ENCODE assay signal across 27 cellular contexts in genomic region chr1:62613890-62614289, GRCh38. TPM values are rescaled to one million over a fixed set of nuclear protein-coding genes. Genes with fewer than 3 reads are reported as not detected.
A peak's percentile ranks its signal among the peaks of the same experiment; 100 is the strongest.
DNase-seq lines count a peak whose midpoint lies in the region; ATAC-seq, FAIRE-seq and TF ChIP-seq lines count a peak whose summit lies in the region.
"Had no signal": no experiment of that assay in that cellular context is flagged by ENCODE, and none has a peak within 500 bp of the region (broad histone marks: within the 10 kb centered on the region; RNA-seq: fewer than 3 reads in every experiment).

No MANE protein-coding gene starts in this region.

- H3K4me3 Mint-ChIP-seq in astrocyte (ENCODE audit: unreplicated experiment) (no peak overlapping the region), progenitor cell of endocrine pancreas (ENCODE audit: low read depth) (peak overlapping the region; percentile 9), T-helper 17 cell (no peak overlapping the region)
- H3K4me3 Mint-ChIP-seq: activated CD8-positive, alpha-beta T cell treated with anti-CD3 and anti-CD28 coated beads, Interleukin-2, amount 10 ng/mL, durations not matched to agents 7 days and 5 days; activated T-cell treated with anti-CD3 and anti-CD28 coated beads, Interleukin-2, amount 50 U/mL, for 72 hours had no signal

- H3K4me1 Mint-ChIP-seq in astrocyte (ENCODE audit: low read depth, unreplicated experiment), result peaks cover 1% of the 10 kb centered on the region
- H3K4me1 Mint-ChIP-seq in progenitor cell of endocrine pancreas (ENCODE audit: low read depth), result peaks cover 15% of the 10 kb centered on the region
- H3K4me1 Mint-ChIP-seq in T-helper 17 cell, result no peaks in the 10 kb centered on the region

- ATAC-seq in HG03342 (IDR thresholded peaks at IDR 0.05; ENCODE audit: unreplicated experiment) (peak; percentile 6), T-helper 17 cell (no peak)
- ATAC-seq: activated CD8-positive, alpha-beta T cell treated with anti-CD3 and anti-CD28 coated beads, Interleukin-2, amount 10 ng/mL, durations not matched to agents 7 days and 5 days; activated T-cell treated with anti-CD3 and anti-CD28 coated beads, Interleukin-2, amount 50 U/mL, for 72 hours; K562 had no signal

- no peak overlapping the region for H2AFZ ChIP-seq in astrocyte (ENCODE audit: low read depth, low read length)

- DNase-seq in GM04503 (ENCODE audit: low read depth), result peak; percentile 29
- peak; percentile 34 for DNase-seq in astrocyte (ENCODE audit: low read depth)
- DNase-seq in progenitor cell of endocrine pancreas (ENCODE audit: low spot score, unreplicated experiment), result no peak
- DNase-seq in activated CD4-positive, alpha-beta T cell treated with anti-CD3 and anti-CD28 coated beads, Interleukin-2, amount 50 U/mL, for 1 hour, result no peak
- no peak for DNase-seq in mucosa of gallbladder (ENCODE audit: low spot score)
- DNase-seq in T-helper 17 cell, result no peak
- DNase-seq in occipital lobe (lab: John Stamatoyannopoulos, UW), result no peak
- DNase-seq: activated CD8-positive, alpha-beta T cell treated with anti-CD3 and anti-CD28 coated beads, Interleukin-2, amount 10 ng/mL, durations not matched to agents 7 days and 5 days; activated T-cell treated with anti-CD3 and anti-CD28 coated beads, Interleukin-2, amount 50 U/mL, for 72 hours; effector CD4-positive, alpha-beta T cell; NCI-H2029; NCI-H524; SHP77 treated with DMSO at 0.1 percent for 48 hours; sigmoid colon; stimulated activated CD4-positive, alpha-beta T cell treated with anti-CD3 and anti-CD28 coated beads, Interleukin-2, amount 100 ng/mL, for 48 hours; T-helper 2 cell had no signal

- H3K36me3 ChIP-seq in astrocyte (ENCODE audit: insufficient read depth, low read length), result peaks cover 8% of the 10 kb centered on the region

- no peak overlapping the region for H3K27ac Mint-ChIP-seq in astrocyte (ENCODE audit: unreplicated experiment)
- H3K27ac Mint-ChIP-seq in progenitor cell of endocrine pancreas, result no peak overlapping the region
- H3K27ac Mint-ChIP-seq in T-helper 17 cell, result no peak overlapping the region
- H3K27ac Mint-ChIP-seq: activated CD8-positive, alpha-beta T cell treated with anti-CD3 and anti-CD28 coated beads, Interleukin-2, amount 10 ng/mL, durations not matched to agents 7 days and 5 days; activated T-cell treated with anti-CD3 and anti-CD28 coated beads, Interleukin-2, amount 50 U/mL, for 72 hours had no signal

- H3K4me3 ChIP-seq in astrocyte (ENCODE audit: insufficient read depth, low read depth, low read length), result no peak overlapping the region
- H3K4me3 ChIP-seq: esophagus muscularis mucosa, K562, sigmoid colon had no signal

- H3K27me3 Mint-ChIP-seq in astrocyte (ENCODE audit: low read depth, unreplicated experiment), result no peaks in the 10 kb centered on the region
- H3K27me3 Mint-ChIP-seq in progenitor cell of endocrine pancreas, result no peaks in the 10 kb centered on the region
- H3K27me3 Mint-ChIP-seq in T-helper 17 cell, result no peaks in the 10 kb centered on the region

- H3K36me3 Mint-ChIP-seq in astrocyte (ENCODE audit: low read depth, unreplicated experiment), result peaks cover 6% of the 10 kb centered on the region
- peaks cover 21% of the 10 kb centered on the region for H3K36me3 Mint-ChIP-seq in progenitor cell of endocrine pancreas (ENCODE audit: insufficient read depth)
- peaks cover 4% of the 10 kb centered on the region for H3K36me3 Mint-ChIP-seq in T-helper 17 cell (ENCODE audit: low read depth)

- H3K4me1 ChIP-seq in astrocyte (ENCODE audit: insufficient read depth, low read length), result peaks cover 6% of the 10 kb centered on the region
- H3K4me1 ChIP-seq: esophagus muscularis mucosa, sigmoid colon had no signal

- H4K20me1 ChIP-seq in astrocyte (ENCODE audit: insufficient read depth, low read length), result no peaks in the 10 kb centered on the region

- no peak overlapping the region for H3K4me2 ChIP-seq in astrocyte (ENCODE audit: low read length)

- TF ChIP-seq CTCF in astrocyte (IDR thresholded peaks at IDR 0.05; ENCODE audit: insufficient read depth, low read depth, low read length) (no peak), progenitor cell of endocrine pancreas (IDR thresholded peaks at IDR 0.05; ENCODE audit: unreplicated experiment) (no peak)

- peaks cover 3% of the 10 kb centered on the region for H3K9me3 Mint-ChIP-seq in astrocyte (ENCODE audit: unreplicated experiment)
- no peaks in the 10 kb centered on the region for H3K9me3 Mint-ChIP-seq in progenitor cell of endocrine pancreas (ENCODE audit: low read depth)
- H3K9me3 Mint-ChIP-seq: activated T-cell treated with anti-CD3 and anti-CD28 coated beads, Interleukin-2, amount 50 U/mL, for 72 hours had no signal

- H3K9ac ChIP-seq in astrocyte (ENCODE audit: low read length), result no peak overlapping the region

- H3K79me2 ChIP-seq in astrocyte (ENCODE audit: insufficient read depth, low read length), result no peaks in the 10 kb centered on the region

- H3K9me3 ChIP-seq in astrocyte (ENCODE audit: insufficient read depth, low read depth, low read length) (no peaks in the 10 kb centered on the region), T-helper 17 cell (ENCODE audit: control insufficient read depth, low read length, poor library complexity, severe bottlenecking) (no peaks in the 10 kb centered on the region)
- H3K9me3 ChIP-seq: esophagus muscularis mucosa, sigmoid colon had no signal

- no peaks in the 10 kb centered on the region for H3K27me3 ChIP-seq in astrocyte (ENCODE audit: insufficient read depth, low read length)
- H3K27me3 ChIP-seq: esophagus muscularis mucosa, sigmoid colon had no signal

- peak; percentile 76 for FAIRE-seq in astrocyte (lab: Jason Lieb, UNC)
- FAIRE-seq: GM12891, K562 had no signal

- H3K27ac ChIP-seq in astrocyte (ENCODE audit: low read depth, low read length), result peak overlapping the region; percentile 18
- H3K27ac ChIP-seq: esophagus muscularis mucosa, HL-60, sigmoid colon had no signal

RNA-seq across cellular contexts. Expression of gene ANGPTL3, which starts 16.6 kb away (rescaled TPM):
- total RNA-seq in astrocyte, result not detected in 2 replicates
- 0.48 TPM in 1 of 2 replicates, not detected in the other for total RNA-seq in progenitor cell of endocrine pancreas
- total RNA-seq in mucosa of gallbladder, result 0.06 TPM
- total RNA-seq in T-helper 17 cell, result not detected
- total RNA-seq in occipital lobe, result not detected
- total RNA-seq: activated CD8-positive, alpha-beta T cell treated with anti-CD3 and anti-CD28 coated beads, Interleukin-2, amount 10 ng/mL, durations not matched to agents 7 days and 5 days; activated T-cell treated with anti-CD3 and anti-CD28 coated beads, Interleukin-2, amount 50 U/mL, for 72 hours; cardiac septum; esophagus muscularis mucosa; G401; glomerular endothelial cell; H4; K562; lower leg skin; omental fat pad; sigmoid colon had no signal

Comparison
In these comparisons a context has a peak if more than half of its experiments do, and no peak if none do; other contexts are left out.
1. DNase-seq: peak in GM04503 (single experiment) and astrocyte (single experiment); none in progenitor cell of endocrine pancreas (single experiment), activated CD4-positive, alpha-beta T cell treated with anti-CD3 and anti-CD28 coated beads, Interleukin-2, amount 50 U/mL, for 1 hour (single experiment), mucosa of gallbladder (single experiment), T-helper 17 cell (0 of 3) and occipital lobe (single experiment).